ENCODE assay signal across 1 cellular context in genomic region chr7:19708397-19709248, GRCh38.
TF ChIP-seq lines count a peak whose summit lies in the region.

POLR1F (minus strand) TSS chr7:19709037; CDS start chr7:19709016, 21 bp downstream.

TF ChIP-seq in A549, 52 proteins besides CTCF, POLR2A, EP300 and RAD21 (continued from another document):
- TF ChIP-seq HOXB5 (CRISPR knock-in tag; IDR thresholded peaks at IDR 0.05) (no peak), SMC3 (IDR thresholded peaks at IDR 0.05) (peak; percentile 79), HEYL (CRISPR knock-in tag; IDR thresholded peaks at IDR 0.05) (no peak), EHF (CRISPR knock-in tag; IDR thresholded peaks at IDR 0.05) (no peak), TP53 (CRISPR knock-in tag; IDR thresholded peaks at IDR 0.05) (no peak), FOSL2 (IDR thresholded peaks at IDR 0.05) (no peak), FOSL2 (CRISPR knock-in tag; IDR thresholded peaks at IDR 0.05) (no peak), CHD4 (IDR thresholded peaks at IDR 0.05; ENCODE audit: borderline replicate concordance) (no peak), NR3C1 (IDR thresholded peaks at IDR 0.05) (no peak), HES2 (IDR thresholded peaks at IDR 0.05) (no peak), RARB (CRISPR knock-in tag; IDR thresholded peaks at IDR 0.05) (no peak), CHD2 (IDR thresholded peaks at IDR 0.05; ENCODE audit: low read length, partially characterized antibody) (no peak), MAZ (IDR thresholded peaks at IDR 0.05; ENCODE audit: borderline replicate concordance, low read depth, low read length) (no peak), FOSB (CRISPR knock-in tag; IDR thresholded peaks at IDR 0.05) (no peak), ESRRA (IDR thresholded peaks at IDR 0.05; ENCODE audit: borderline replicate concordance, low read length) (no peak), CBX8 (IDR thresholded peaks at IDR 0.05) (no peak), PBX3 (IDR thresholded peaks at IDR 0.05) (no peak), KDM5A (IDR thresholded peaks at IDR 0.05) (peak; percentile 95), CEBPB (IDR thresholded peaks at IDR 0.05) (peak in 1 of 2 experiments; percentile 46; a peak in 2 of 4 replicates), BCL3 (IDR thresholded peaks at IDR 0.05) (no peak), ZC3H11A (IDR thresholded peaks at IDR 0.05) (no peak), JUNB (IDR thresholded peaks at IDR 0.05) (no peak)
